In the genomic region with DNA sequence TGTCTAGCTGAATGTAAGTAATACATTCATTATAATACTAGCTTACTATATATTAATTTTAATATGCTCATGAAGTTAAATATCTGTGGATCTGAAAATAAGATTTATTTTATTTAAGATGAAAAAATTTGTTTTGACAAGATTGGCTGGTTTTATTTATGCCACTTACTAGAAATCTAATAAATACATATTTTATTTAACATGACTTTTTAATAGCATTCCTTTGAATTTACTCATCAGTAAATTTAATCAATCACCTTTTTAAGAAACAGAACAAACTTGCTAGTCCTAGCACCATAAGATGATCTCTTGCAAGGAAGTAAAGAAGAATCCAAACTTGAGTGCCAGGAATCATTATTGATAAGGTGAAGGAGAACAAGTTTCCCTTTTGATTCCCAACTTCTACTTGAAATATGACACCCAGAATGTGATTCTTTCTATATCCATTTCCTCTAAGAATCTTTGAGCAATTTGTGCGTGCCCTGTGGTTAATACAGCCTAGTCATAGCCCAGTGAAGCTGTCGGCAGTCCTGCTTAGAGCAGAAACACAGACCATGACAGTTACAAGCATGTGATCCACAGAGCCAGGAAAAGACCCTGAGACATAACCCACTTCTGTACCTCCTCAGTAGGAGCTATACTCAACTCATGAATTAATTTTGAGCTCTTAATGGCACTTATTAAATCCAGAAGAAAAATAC, we compare ENCODE assay signal across 22 cellular contexts.
"Had no signal": no experiment of that assay in that cellular context is flagged by ENCODE, and none has a peak within 500 bp of the region (broad histone marks: within the 10 kb centered on the region; RNA-seq: fewer than 3 reads in every experiment).

No MANE protein-coding gene starts in this region.

- H3K4me3 ChIP-seq: breast epithelium, coronary artery, esophagus squamous epithelium, left lung, thoracic aorta, vagina had no signal

- H3K36me3 Mint-ChIP-seq: naive thymus-derived CD8-positive, alpha-beta T cell; type B pancreatic cell had no signal

- ATAC-seq: activated naive CD8-positive, alpha-beta T cell treated with anti-CD3 and anti-CD28 coated beads, Interleukin-2, amount 50 U/mL, for 24 hours; left lung; naive thymus-derived CD8-positive, alpha-beta T cell; sciatic nerve had no signal

- H3K27me3 ChIP-seq: breast epithelium, esophagus squamous epithelium, left lung, vagina had no signal

- H3K27ac Mint-ChIP-seq: activated naive CD8-positive, alpha-beta T cell treated with anti-CD3 and anti-CD28 coated beads, Interleukin-2, amount 50 U/mL, for 24 hours; endodermal cell; naive thymus-derived CD8-positive, alpha-beta T cell; T-helper 1 cell treated with Interleukin-12 subunit alpha and Interleukin-12 subunit beta and Interleukin-4 antibody, amounts not matched to agents 30 μg/mL and 1 μg/mL, for 36 hours; type B pancreatic cell had no signal

- H3K4me1 Mint-ChIP-seq: activated naive CD8-positive, alpha-beta T cell treated with anti-CD3 and anti-CD28 coated beads, Interleukin-2, amount 50 U/mL, for 24 hours; endodermal cell; naive thymus-derived CD8-positive, alpha-beta T cell had no signal

- H3K36me3 ChIP-seq: breast epithelium, esophagus squamous epithelium, left lung, thoracic aorta, vagina had no signal

- H3K4me3 Mint-ChIP-seq: activated naive CD8-positive, alpha-beta T cell treated with anti-CD3 and anti-CD28 coated beads, Interleukin-2, amount 50 U/mL, for 24 hours; endodermal cell; naive thymus-derived CD8-positive, alpha-beta T cell; T-helper 1 cell treated with Interleukin-12 subunit alpha and Interleukin-12 subunit beta and Interleukin-4 antibody, amounts not matched to agents 30 μg/mL and 1 μg/mL, for 36 hours; type B pancreatic cell had no signal

- DNase-seq: activated CD4-positive, alpha-beta T cell treated with anti-CD3 and anti-CD28 coated beads for 4 hours; activated CD4-positive, alpha-beta T cell treated with anti-CD3 and anti-CD28 coated beads, Interleukin-2, amount 50 U/mL, for 48 hours; activated CD4-positive, CD25-positive, alpha-beta regulatory T cell; activated CD8-positive, alpha-beta memory T cell treated with anti-CD3 and anti-CD28 coated beads, Interleukin-2, amount 50 U/mL, for 48 hours; activated effector memory CD4-positive, alpha-beta T cell treated with Interleukin-2 at 50 U/mL for 16 hours; activated naive CD4-positive, alpha-beta T cell treated with anti-CD3 and anti-CD28 coated beads, Interleukin-2, amount 50 U/mL, for 16 hours; activated naive CD8-positive, alpha-beta T cell treated with anti-CD3 and anti-CD28 coated beads, Interleukin-2, amount 50 U/mL, for 24 hours; activated T-cell treated with anti-CD3 and anti-CD28 coated beads, Interleukin-2, amount 50 U/mL, for 48 hours; endodermal cell; esophagus squamous epithelium; kidney glomerular epithelial cell; left lung; naive thymus-derived CD8-positive, alpha-beta T cell; stimulated activated CD4-positive, alpha-beta T cell treated with anti-CD3 and anti-CD28 coated beads, Interleukin-2, amount 100 ng/mL, for 48 hours; stimulated activated naive CD4-positive, alpha-beta T cell treated with Interleukin-2 at 50 U/mL for 16 hours had no signal

- H3K9me3 ChIP-seq: breast epithelium, esophagus squamous epithelium, left lung, thoracic aorta, vagina had no signal

- H3K27ac ChIP-seq: breast epithelium, coronary artery, esophagus squamous epithelium, left lung, thoracic aorta, vagina had no signal

- H3K9me3 Mint-ChIP-seq: activated naive CD8-positive, alpha-beta T cell treated with anti-CD3 and anti-CD28 coated beads, Interleukin-2, amount 50 U/mL, for 24 hours; endodermal cell; type B pancreatic cell had no signal

- H3K4me1 ChIP-seq: breast epithelium, esophagus squamous epithelium, left lung, vagina had no signal
